ENCODE assay signal across 1 cellular context in the genomic region with DNA sequence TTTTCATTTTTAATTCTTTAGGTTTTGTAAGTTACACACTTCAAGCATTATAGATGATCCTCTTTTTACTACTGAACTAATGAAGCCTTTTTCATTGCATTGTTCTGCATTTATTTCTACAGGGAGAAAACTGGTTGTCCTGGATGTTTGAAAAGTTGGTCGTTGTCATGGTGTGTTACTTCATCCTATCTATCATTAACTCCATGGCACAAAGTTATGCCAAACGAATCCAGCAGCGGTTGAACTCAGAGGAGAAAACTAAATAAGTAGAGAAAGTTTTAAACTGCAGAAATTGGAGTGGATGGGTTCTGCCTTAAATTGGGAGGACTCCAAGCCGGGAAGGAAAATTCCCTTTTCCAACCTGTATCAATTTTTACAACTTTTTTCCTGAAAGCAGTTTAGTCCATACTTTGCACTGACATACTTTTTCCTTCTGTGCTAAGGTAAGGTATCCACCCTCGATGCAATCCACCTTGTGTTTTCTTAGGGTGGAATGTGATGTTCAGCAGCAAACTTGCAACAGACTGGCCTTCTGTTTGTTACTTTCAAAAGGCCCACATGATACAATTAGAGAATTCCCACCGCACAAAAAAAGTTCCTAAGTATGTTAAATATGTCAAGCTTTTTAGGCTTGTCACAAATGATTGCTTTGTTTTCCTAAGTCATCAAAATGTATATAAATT.
TF ChIP-seq lines count a peak whose summit lies in the region.

No MANE protein-coding gene starts in this region.

TF ChIP-seq in K562, 482 proteins besides CTCF, POLR2A, EP300 and RAD21 (continued from another document):
- TF ChIP-seq ZNF3 (CRISPR knock-in tag; IDR thresholded peaks at IDR 0.05) (no peak), RFX7 (CRISPR knock-in tag; IDR thresholded peaks at IDR 0.05) (no peak), MLLT1 (IDR thresholded peaks at IDR 0.05) (peak; percentile 71 to 72), CEBPG (CRISPR knock-in tag; IDR thresholded peaks at IDR 0.05) (no peak), CEBPG (tag; conservative IDR thresholded peaks at IDR 0.05 in 1 of 2, IDR thresholded peaks at IDR 0.05 in 1 of 2) (peak in 1 of 2 experiments; percentile 24; a peak in 1 of 4 replicates), IFI16 (CRISPR knock-in tag; IDR thresholded peaks at IDR 0.05) (no peak), POLR2B (IDR thresholded peaks at IDR 0.05; ENCODE audit: low read depth, partially characterized antibody) (peak; percentile 46), ZNF668 (CRISPR knock-in tag; IDR thresholded peaks at IDR 0.05) (0 out of 2 replicates have a peak, but pooled peaks have one; percentile 5), ZNF24 (IDR thresholded peaks at IDR 0.05) (no peak), HDGF (IDR thresholded peaks at IDR 0.05) (no peak), ZNF830 (CRISPR knock-in tag; IDR thresholded peaks at IDR 0.05) (no peak), ESRRA (IDR thresholded peaks at IDR 0.05; ENCODE audit: borderline replicate concordance, low read depth) (no peak), ZBED1 (IDR thresholded peaks at IDR 0.05) (peak; percentile 77; the same call in 1 of the 2 replicates), CEBPB (tag; IDR thresholded peaks at IDR 0.05) (no peak), BRD4 (IDR thresholded peaks at IDR 0.05) (peak; percentile 29; the same call in 1 of the 2 replicates), PHF21A (IDR thresholded peaks at IDR 0.05; ENCODE audit: borderline replicate concordance, low read depth) (no peak), ESRRB (CRISPR knock-in tag; IDR thresholded peaks at IDR 0.05; ENCODE audit: borderline replicate concordance) (0 out of 2 replicates have a peak, but pooled peaks have one; percentile 11), HMBOX1 (IDR thresholded peaks at IDR 0.05) (no peak), ZNF197 (CRISPR knock-in tag; IDR thresholded peaks at IDR 0.05; ENCODE audit: low read depth) (0 out of 2 replicates have a peak, but pooled peaks have one; percentile 38), AFF1 (IDR thresholded peaks at IDR 0.05; ENCODE audit: low read depth in 1 of 2, partially characterized antibody in 2 of 2) (peak; percentile 36 to 61), POLR2AphosphoS5 (IDR thresholded peaks at IDR 0.05; ENCODE audit: control insufficient read depth, insufficient read depth, low read depth, low read length) (peak; percentile 82), HBP1 (CRISPR knock-in tag; IDR thresholded peaks at IDR 0.05) (peak; percentile 55; the same call in 1 of the 2 replicates), SIN3A (IDR thresholded peaks at IDR 0.05; ENCODE audit: borderline replicate concordance in 2 of 2, control insufficient read depth in 1 of 2, low read depth in 2 of 2, low read length in 2 of 2) (peak in 1 of 2 experiments; percentile 71; a peak in 1 of 4 replicates)
- TF ChIP-seq, protein P1, sequence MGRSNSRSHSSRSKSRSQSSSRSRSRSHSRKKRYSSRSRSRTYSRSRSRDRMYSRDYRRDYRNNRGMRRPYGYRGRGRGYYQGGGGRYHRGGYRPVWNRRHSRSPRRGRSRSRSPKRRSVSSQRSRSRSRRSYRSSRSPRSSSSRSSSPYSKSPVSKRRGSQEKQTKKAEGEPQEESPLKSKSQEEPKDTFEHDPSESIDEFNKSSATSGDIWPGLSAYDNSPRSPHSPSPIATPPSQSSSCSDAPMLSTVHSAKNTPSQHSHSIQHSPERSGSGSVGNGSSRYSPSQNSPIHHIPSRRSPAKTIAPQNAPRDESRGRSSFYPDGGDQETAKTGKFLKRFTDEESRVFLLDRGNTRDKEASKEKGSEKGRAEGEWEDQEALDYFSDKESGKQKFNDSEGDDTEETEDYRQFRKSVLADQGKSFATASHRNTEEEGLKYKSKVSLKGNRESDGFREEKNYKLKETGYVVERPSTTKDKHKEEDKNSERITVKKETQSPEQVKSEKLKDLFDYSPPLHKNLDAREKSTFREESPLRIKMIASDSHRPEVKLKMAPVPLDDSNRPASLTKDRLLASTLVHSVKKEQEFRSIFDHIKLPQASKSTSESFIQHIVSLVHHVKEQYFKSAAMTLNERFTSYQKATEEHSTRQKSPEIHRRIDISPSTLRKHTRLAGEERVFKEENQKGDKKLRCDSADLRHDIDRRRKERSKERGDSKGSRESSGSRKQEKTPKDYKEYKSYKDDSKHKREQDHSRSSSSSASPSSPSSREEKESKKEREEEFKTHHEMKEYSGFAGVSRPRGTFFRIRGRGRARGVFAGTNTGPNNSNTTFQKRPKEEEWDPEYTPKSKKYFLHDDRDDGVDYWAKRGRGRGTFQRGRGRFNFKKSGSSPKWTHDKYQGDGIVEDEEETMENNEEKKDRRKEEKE (IDR thresholded peaks at IDR 0.05; ENCODE audit: borderline replicate concordance in 1 of 2, control insufficient read depth in 1 of 2, low read depth in 2 of 2, low read length in 1 of 2) = peak in 1 of 2 experiments; percentile 84; a peak in 2 of 4 replicates
- TF ChIP-seq, protein P2, sequence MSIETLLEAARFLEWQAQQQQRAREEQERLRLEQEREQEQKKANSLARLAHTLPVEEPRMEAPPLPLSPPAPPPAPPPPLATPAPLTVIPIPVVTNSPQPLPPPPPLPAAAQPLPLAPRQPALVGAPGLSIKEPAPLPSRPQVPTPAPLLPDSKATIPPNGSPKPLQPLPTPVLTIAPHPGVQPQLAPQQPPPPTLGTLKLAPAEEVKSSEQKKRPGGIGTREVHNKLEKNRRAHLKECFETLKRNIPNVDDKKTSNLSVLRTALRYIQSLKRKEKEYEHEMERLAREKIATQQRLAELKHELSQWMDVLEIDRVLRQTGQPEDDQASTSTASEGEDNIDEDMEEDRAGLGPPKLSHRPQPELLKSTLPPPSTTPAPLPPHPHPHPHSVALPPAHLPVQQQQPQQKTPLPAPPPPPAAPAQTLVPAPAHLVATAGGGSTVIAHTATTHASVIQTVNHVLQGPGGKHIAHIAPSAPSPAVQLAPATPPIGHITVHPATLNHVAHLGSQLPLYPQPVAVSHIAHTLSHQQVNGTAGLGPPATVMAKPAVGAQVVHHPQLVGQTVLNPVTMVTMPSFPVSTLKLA (conservative IDR thresholded peaks at IDR 0.05) = 0 out of 4 replicates have a peak, but pooled peaks have one; percentile 4 to 16
